In genomic region chr2:191476901-191477300, GRCh38 we compare ENCODE assay signal across 27 cellular contexts.
"Had no signal": no experiment of that assay in that cellular context is flagged by ENCODE, and none has a peak within 500 bp of the region (broad histone marks: within the 10 kb centered on the region; RNA-seq: fewer than 3 reads in every experiment).

No MANE protein-coding gene starts in this region.

- H3K9me3 ChIP-seq: ovary, prostate gland, thyroid gland had no signal

- H3K27me3 ChIP-seq: left lung, ovary, stomach, testis, thyroid gland, transverse colon, upper lobe of left lung, vagina had no signal

- H3K36me3 ChIP-seq: left lung, lower lobe of right lung, ovary, prostate gland, stomach, thyroid gland, transverse colon, upper lobe of left lung, vagina had no signal

- DNase-seq: hypothalamus; immature natural killer cell; kidney; left colon; left lung; lower lobe of right lung; midbrain; mucosa of descending colon; naive thymus-derived CD4-positive, alpha-beta T cell; ovary; posterior cingulate gyrus; retina; right cardiac atrium; stimulated activated CD4-positive, alpha-beta T cell treated with anti-CD3 and anti-CD28 coated beads, Interleukin-1b, Interleukin-23, amount 100 ng/mL, for 48 hours; stimulated activated CD4-positive, alpha-beta T cell treated with anti-CD3 and anti-CD28 coated beads, Interleukin-4, amount 100 ng/mL, for 1 hour; stimulated activated naive B cell treated with anti-CD40 and anti-IgM and Interleukin-4, amounts not matched to agents 10 μg/mL and 1 μg/mL and 100 μg/mL, for 72 hours; stimulated activated naive CD8-positive, alpha-beta T cell treated with anti-CD3 and anti-CD28 coated beads, Interleukin-15, Interleukin-2, amounts not matched to agents 100 U/mL and 50 U/mL, for 24 hours; stomach; testis; thyroid gland; transverse colon had no signal

- H3K27ac ChIP-seq: left lung, lower lobe of right lung, ovary, prostate gland, testis, thyroid gland, transverse colon, upper lobe of left lung, vagina had no signal

- H3K4me2 ChIP-seq: smooth muscle cell had no signal

- FAIRE-seq: islet of Langerhans, kidney had no signal

- ATAC-seq: left colon; left lung; lower lobe of right lung; mucosa of descending colon; naive thymus-derived CD4-positive, alpha-beta T cell; natural killer cell treated with Interleukin-12 subunit alpha and Interleukin-12 subunit beta and Interleukin-15 and Interleukin-18, amount 100 ng/mL, for 72 hours; right cardiac atrium; stimulated activated naive B cell treated with anti-CD40 and anti-IgM and Interleukin-4, amounts not matched to agents 10 μg/mL and 1 μg/mL and 100 μg/mL, for 72 hours; stimulated activated naive CD8-positive, alpha-beta T cell treated with anti-CD3 and anti-CD28 coated beads, Interleukin-15, Interleukin-2, amounts not matched to agents 100 U/mL and 50 U/mL, for 24 hours had no signal

- H3K4me1 ChIP-seq: prostate gland, thyroid gland, vagina had no signal

- H3K4me3 ChIP-seq: left lung, lower lobe of right lung, mucosa of descending colon, ovary, prostate gland, smooth muscle cell, stomach, thyroid gland, transverse colon, upper lobe of left lung, vagina had no signal
